ENCODE assay signal across 8 cellular contexts in the genomic region with DNA sequence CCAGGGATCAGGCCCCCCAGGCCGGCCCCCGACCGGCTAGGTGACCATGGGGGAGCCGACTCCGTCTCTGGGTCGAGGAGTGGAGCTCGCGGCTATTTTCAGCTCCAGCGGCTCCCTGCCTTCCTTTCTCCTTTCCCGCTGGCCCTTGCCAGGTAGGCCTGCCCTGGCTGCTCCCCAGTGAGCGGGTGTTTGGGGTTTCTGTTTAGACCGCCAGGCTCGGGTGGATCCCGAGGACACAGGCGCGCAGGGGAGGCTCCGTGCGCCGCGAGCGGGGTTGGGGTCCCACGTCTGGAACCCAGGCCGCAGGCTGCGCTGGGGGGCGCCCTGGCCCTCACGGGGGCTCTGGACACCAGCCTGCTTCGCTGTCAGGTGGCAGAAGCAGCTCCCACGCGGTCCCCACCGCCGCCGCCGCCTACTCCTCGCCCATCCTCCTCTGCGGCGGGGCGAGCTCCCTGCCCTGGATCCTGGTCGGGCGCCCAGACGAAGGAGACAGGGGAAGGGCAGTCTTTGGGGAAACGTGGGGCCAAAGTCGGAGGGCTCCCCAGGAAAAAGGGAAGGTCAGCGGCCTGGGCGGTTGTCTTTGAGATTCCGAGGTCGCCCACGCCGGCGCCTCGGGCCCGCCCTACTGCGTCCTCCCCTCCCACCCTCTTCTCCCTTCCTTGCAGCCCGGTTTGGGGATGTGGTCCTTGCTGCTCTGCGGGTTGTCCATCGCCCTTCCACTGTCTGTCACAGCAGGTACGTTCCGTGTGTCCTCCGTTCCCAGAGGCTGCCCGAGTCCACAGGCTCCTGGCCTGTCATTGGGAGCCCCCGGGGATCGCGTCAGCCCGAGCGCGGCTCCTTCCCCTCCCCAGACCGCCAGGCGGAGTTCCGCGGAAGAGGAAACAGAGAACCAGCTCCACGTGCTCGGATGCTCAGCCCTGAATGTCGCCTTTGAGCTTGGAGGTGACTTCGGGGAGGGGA. TPM values are rescaled to one million over a fixed set of nuclear protein-coding genes. Genes with fewer than 3 reads are reported as not detected.
DNase-seq lines count a peak whose midpoint lies in the region; ATAC-seq lines count a peak whose summit lies in the region.

No MANE protein-coding gene starts in this region.

- peaks cover 18% of the 10 kb centered on the region for H3K4me1 Mint-ChIP-seq in activated CD4-positive, alpha-beta T cell treated with anti-CD3 and anti-CD28 coated beads, Interleukin-2, amount 10 ng/mL, durations not matched to agents 7 days and 5 days

- H3K27me3 ChIP-seq in effector memory CD4-positive, alpha-beta T cell (replicated peaks; ENCODE audit: control insufficient read depth, insufficient read depth, low read length, poor library complexity, severe bottlenecking) = no peaks in the 10 kb centered on the region

- CTCF ChIA-PET in activated CD4-positive, alpha-beta T cell treated with anti-CD3 and anti-CD28 coated beads, Interleukin-2, amount 10 ng/mL, durations not matched to agents 7 days and 5 days (lab: Charles Lee) = interaction anchor here (0.6 to 1.1 kb wide), 3 partner anchors 11 to 34 kb away, joined by 3 to 4 read pairs (median 3); no protein-coding TSS in a partner anchor

- peak overlapping the region; percentile 66 for H3K4me3 Mint-ChIP-seq in activated CD4-positive, alpha-beta T cell treated with anti-CD3 and anti-CD28 coated beads, Interleukin-2, amount 10 ng/mL, durations not matched to agents 7 days and 5 days

- H3K36me3 Mint-ChIP-seq in activated CD4-positive, alpha-beta T cell treated with anti-CD3 and anti-CD28 coated beads, Interleukin-2, amount 10 ng/mL, durations not matched to agents 7 days and 5 days (ENCODE audit: low read depth) = peaks cover 3% of the 10 kb centered on the region

- peaks cover 16% of the 10 kb centered on the region for H3K27me3 Mint-ChIP-seq in activated CD4-positive, alpha-beta T cell treated with anti-CD3 and anti-CD28 coated beads, Interleukin-2, amount 10 ng/mL, durations not matched to agents 7 days and 5 days

- H3K9me3 ChIP-seq in effector memory CD4-positive, alpha-beta T cell (ENCODE audit: control insufficient read depth, low read length) = no peaks in the 10 kb centered on the region
- H3K9me3 ChIP-seq in mesodermal cell (ENCODE audit: control insufficient read depth, low read length) = no peaks in the 10 kb centered on the region

- H3K9me3 Mint-ChIP-seq in activated CD4-positive, alpha-beta T cell treated with anti-CD3 and anti-CD28 coated beads, Interleukin-2, amount 10 ng/mL, durations not matched to agents 7 days and 5 days = no peaks in the 10 kb centered on the region

- peak; percentile 31 for DNase-seq in Daoy (ENCODE audit: low read depth)
- DNase-seq in activated CD4-positive, alpha-beta T cell treated with anti-CD3 and anti-CD28 coated beads, Interleukin-2, amount 10 ng/mL, durations not matched to agents 7 days and 5 days = peak; percentile 24
- DNase-seq in effector memory CD4-positive, alpha-beta T cell = peak; percentile 10 to 26 (median 18)
- peak in 2 of 3 experiments; percentile 38 to 61 for DNase-seq in stimulated activated CD4-positive, alpha-beta T cell treated with anti-CD3 and anti-CD28 coated beads, TNF-alpha, amount 100 ng/mL, for 24 hours (ENCODE audit: low read depth in 3 of 3)
- DNase-seq in NCI-H2081 (lab: John Stamatoyannopoulos, UW) = no peak

- H3K36me3 ChIP-seq in effector memory CD4-positive, alpha-beta T cell (ENCODE audit: control insufficient read depth, insufficient read depth, low read length) = no peaks in the 10 kb centered on the region
- no peaks in the 10 kb centered on the region for H3K36me3 ChIP-seq in mesodermal cell (ENCODE audit: control insufficient read depth, insufficient read depth, low read length)

- peak overlapping the region; percentile 45 for H3K4me3 ChIP-seq in effector memory CD4-positive, alpha-beta T cell (ENCODE audit: insufficient read depth, low read depth, low read length, poor library complexity, severe bottlenecking)
- H3K4me3 ChIP-seq in mesodermal cell (ENCODE audit: extremely low read depth, insufficient read depth, low read length, poor library complexity, severe bottlenecking) = peak overlapping the region; percentile 28

- POLR2A ChIA-PET in activated CD4-positive, alpha-beta T cell treated with anti-CD3 and anti-CD28 coated beads, Interleukin-2, amount 10 ng/mL, durations not matched to agents 7 days and 5 days (lab: Charles Lee) = no interaction called here

- WGBS in mesodermal cell (ENCODE audit: insufficient coverage in 2 of 2), 2 experiments = 21 to 41% methylated on average over 38 to 59 of the region's 73 CpGs

- H3K27ac ChIP-seq in effector memory CD4-positive, alpha-beta T cell (ENCODE audit: insufficient read depth, low read length, poor library complexity, severe bottlenecking) = no peak overlapping the region
- H3K27ac ChIP-seq in mesodermal cell (ENCODE audit: low read depth, low read length, severe bottlenecking) = no peak overlapping the region

- H3K27ac Mint-ChIP-seq in activated CD4-positive, alpha-beta T cell treated with anti-CD3 and anti-CD28 coated beads, Interleukin-2, amount 10 ng/mL, durations not matched to agents 7 days and 5 days = no peak overlapping the region

- no peaks in the 10 kb centered on the region for H3K4me1 ChIP-seq in effector memory CD4-positive, alpha-beta T cell (ENCODE audit: control insufficient read depth, insufficient read depth, low read length, poor library complexity, severe bottlenecking)
- H3K4me1 ChIP-seq in mesodermal cell (ENCODE audit: control insufficient read depth, insufficient read depth, low read length, poor library complexity, severe bottlenecking) = no peaks in the 10 kb centered on the region

- ATAC-seq in HG02678 (IDR thresholded peaks at IDR 0.05; ENCODE audit: unreplicated experiment) (no peak), GM21717 (IDR thresholded peaks at IDR 0.05; ENCODE audit: unreplicated experiment) (no peak)

RNA-seq across cellular contexts. Expression of gene IL1RL2, which starts 0.6 kb away (rescaled TPM):
- total RNA-seq in Daoy (2014; rRNA removed; shearing (Covaris generic)) = not detected in 2 replicates
- not detected for total RNA-seq in activated CD4-positive, alpha-beta T cell treated with anti-CD3 and anti-CD28 coated beads, Interleukin-2, amount 10 ng/mL, durations not matched to agents 7 days and 5 days
- polyA plus RNA-seq in mesodermal cell (2013, experiment 1 of 2) = not detected
- not detected for polyA plus RNA-seq in mesodermal cell (2013, experiment 2 of 2)

RNA-seq across cellular contexts. Expression of gene IL1R1, which starts 44.9 kb away (rescaled TPM):
- total RNA-seq in Daoy (2014; rRNA removed; shearing (Covaris generic)) = 1.1 and 3.2 TPM in 2 replicates
- total RNA-seq in activated CD4-positive, alpha-beta T cell treated with anti-CD3 and anti-CD28 coated beads, Interleukin-2, amount 10 ng/mL, durations not matched to agents 7 days and 5 days = 1 to 10 TPM in 1 of 2 experiments, under 1 TPM in 1; 0.81 to 1.3 TPM
- 5.8 TPM for polyA plus RNA-seq in mesodermal cell (2013, experiment 1 of 2)
- polyA plus RNA-seq in mesodermal cell (2013, experiment 2 of 2) = 5.5 TPM

Comparison
In these comparisons a context has a peak if more than half of its experiments do, and no peak if none do; other contexts are left out.
1. DNase-seq: peak in Daoy (single experiment), activated CD4-positive, alpha-beta T cell treated with anti-CD3 and anti-CD28 coated beads, Interleukin-2, amount 10 ng/mL, durations not matched to agents 7 days and 5 days (single experiment), effector memory CD4-positive, alpha-beta T cell (3 of 3) and stimulated activated CD4-positive, alpha-beta T cell treated with anti-CD3 and anti-CD28 coated beads, TNF-alpha, amount 100 ng/mL, for 24 hours (2 of 3); none in NCI-H2081 (0 of 2).